ENCODE assay signal across 8 cellular contexts in genomic region chr1:101025283-101025679, GRCh38. TPM values are rescaled to one million over a fixed set of nuclear protein-coding genes. Genes with fewer than 3 reads are reported as not detected.
DNase-seq lines count a peak whose midpoint lies in the region; ATAC-seq, FAIRE-seq and TF ChIP-seq lines count a peak whose summit lies in the region.

No MANE protein-coding gene starts in this region.

- peak overlapping the region; percentile 64; the same call in 1 of the 3 replicates for H2BK15ac ChIP-seq in IMR-90 (ENCODE audit: low read depth, low read length)

- H3K4me1 ChIP-seq in DOHH2 (ENCODE audit: control insufficient read depth, low read length) (peaks cover 40% of the 10 kb centered on the region), IMR-90 (ENCODE audit: control insufficient read depth, insufficient read depth, low read length) (0 out of 2 replicates have a peak, but pooled peaks cover 2% of the 10 kb centered on the region), pancreas (peaks cover 0 to 14% (median 8%) of the 10 kb centered on the region in 3 donors)

- H4K91ac ChIP-seq in IMR-90 (ENCODE audit: insufficient read depth, low read depth, low read length): peak overlapping the region; percentile 7

- H4K20me1 ChIP-seq in DOHH2 (ENCODE audit: control insufficient read depth, insufficient read depth, low read depth, low read length) (no peaks in the 10 kb centered on the region), IMR-90 (ENCODE audit: insufficient read depth, low read length) (no peaks in the 10 kb centered on the region)

- no peaks in the 10 kb centered on the region for H3F3A ChIP-seq in DOHH2 (ENCODE audit: control insufficient read depth, insufficient read depth)

- peak overlapping the region; percentile 96 for H3K23ac ChIP-seq in IMR-90 (ENCODE audit: low read depth, low read length)

- peak overlapping the region; percentile 64 for H2BK5ac ChIP-seq in IMR-90 (ENCODE audit: low read depth, low read length, poor library complexity, severe bottlenecking)

- H3K4me3 ChIP-seq in DOHH2 (ENCODE audit: low read length) (peak overlapping the region; percentile 84), IMR-90 (ENCODE audit: insufficient read depth, low read depth, low read length) (peak overlapping the region; percentile 82), pancreas (peak overlapping the region; percentile 35 to 79 (median 57))

- dilution Hi-C loops in IMR-90 (cut with HindIII; ENCODE audit: low sequenced_read_pairs, unreplicated experiment): no loop called here

- peak overlapping the region; percentile 88 for H4K5ac ChIP-seq in IMR-90 (ENCODE audit: low read depth, low read length)

- peak overlapping the region; percentile 26; the same call in 1 of the 2 replicates for H3K18ac ChIP-seq in IMR-90 (ENCODE audit: low read depth, low read length)

- peak overlapping the region; percentile 79 for H2BK120ac ChIP-seq in IMR-90 (ENCODE audit: low read depth, low read length)

- H3K56ac ChIP-seq in IMR-90 (ENCODE audit: extremely low read depth, insufficient read depth, low read length): peak overlapping the region; percentile 85

- WGBS in IMR-90 (ENCODE audit: extremely low coverage in 2 of 2, insufficient read length in 1 of 2), 2 experiments: no CpG with 5 or more reads among the region's 9 CpGs
- WGBS in pancreas, 2 donors: 0 to 1% methylated on average over 9 of the region's 9 CpGs

- H3K4me2 ChIP-seq in DOHH2 (ENCODE audit: low read length) (peak overlapping the region; percentile 77), IMR-90 (ENCODE audit: low read depth, low read length) (peak overlapping the region; percentile 90)

- DNase-seq in IMR-90 (peak; percentile 32), activated T-cell treated with anti-CD3 and anti-CD28 coated beads for 24 hours (ENCODE audit: low read depth) (peak; percentile 20), germinal center (ENCODE audit: low spot score) (peak; percentile 3), pancreas (peak in 1 of 6 donors; percentile 4), ureter (ENCODE audit: low spot score) (no peak), HT-29 (ENCODE audit: low spot score) (no peak)

- H2AK9ac ChIP-seq in IMR-90 (replicated peaks; ENCODE audit: low read depth, low read length, poor library complexity): peak overlapping the region; percentile 1

- CTCF ChIA-PET in IMR-90 (lab: Yijun Ruan, JAX): no interaction called here

- H2AFZ ChIP-seq in IMR-90 (replicated peaks; ENCODE audit: low read length, poor library complexity): peak overlapping the region; percentile 97

- peak overlapping the region; percentile 94 for H3K4ac ChIP-seq in IMR-90 (ENCODE audit: low read depth, low read length)

- no peak overlapping the region for H2BK20ac ChIP-seq in IMR-90 (ENCODE audit: low read depth, low read length)

- no peaks in the 10 kb centered on the region for H3K9me2 ChIP-seq in DOHH2 (replicated peaks; ENCODE audit: control insufficient read depth, low read length)

- no peaks in the 10 kb centered on the region for H3K27me3 ChIP-seq in DOHH2 (ENCODE audit: control insufficient read depth, low read length)
- no peaks in the 10 kb centered on the region for H3K27me3 ChIP-seq in IMR-90 (ENCODE audit: control insufficient read depth, insufficient read depth, low read length)
- H3K27me3 ChIP-seq in pancreas: no peaks in the 10 kb centered on the region

- peaks cover 17 to 45% of the 10 kb centered on the region in 2 experiments; a peak in 3 of 4 replicates for H3K79me1 ChIP-seq in IMR-90 (ENCODE audit: low read depth in 1 of 2, low read length in 2 of 2)

- H3K79me2 ChIP-seq in DOHH2 (ENCODE audit: control insufficient read depth, low read length): peaks cover 71% of the 10 kb centered on the region

- in situ Hi-C loops in IMR-90 (cut with MboI; ENCODE audit: low sequenced_read_pairs): loop anchor here (25.0 kb wide), 1 partner anchor 212 kb away; the partner anchor contains the start of gene S1PR1

- peak overlapping the region; percentile 98 for H3K14ac ChIP-seq in IMR-90 (replicated peaks; ENCODE audit: low read depth, low read length)

- intact Hi-C loops in IMR-90 (cut with micrococcal nuclease) (loop anchor here (1.0 kb wide), 1 partner anchor 213 kb away; no protein-coding TSS in a partner anchor), pancreas (cut with DNase I) (no loop called here)

- no peak for TF ChIP-seq RAD21 in IMR-90 (IDR thresholded peaks at IDR 0.05; ENCODE audit: low read length)

- BruUV-seq in IMR-90 (replicated peaks; lab: Mats Ljungman, UMichigan): TSS peak; percentile 65

- peak overlapping the region; percentile 87 to 90 for H4K8ac ChIP-seq in IMR-90 (ENCODE audit: low read depth in 2 of 2, low read length in 2 of 2)

- H3K27ac ChIP-seq in DOHH2 (ENCODE audit: low read depth, low read length) (peak overlapping the region; percentile 10; the same call in 1 of the 2 replicates), IMR-90 (ENCODE audit: insufficient read depth, low read length) (peak overlapping the region; percentile 71), pancreas (peak overlapping the region; percentile 6 to 76 (median 61))

- peak overlapping the region; percentile 91; the same call in 1 of the 2 replicates for H2AK5ac ChIP-seq in IMR-90 (ENCODE audit: low read depth, low read length)

- TF ChIP-seq POLR2A in IMR-90 (IDR thresholded peaks at IDR 0.05; ENCODE audit: low read depth, low read length): no peak

- no peaks in the 10 kb centered on the region; the same call in 1 of the 2 replicates for H3K9me1 ChIP-seq in IMR-90 (ENCODE audit: insufficient read depth, low read length)

- FAIRE-seq in pancreas (lab: Jason Lieb, UNC): no peak

- POLR2A ChIA-PET in IMR-90 (lab: Charles Lee; ENCODE audit: unreplicated experiment): no interaction called here

- H3K36me3 ChIP-seq in DOHH2 (ENCODE audit: control insufficient read depth, low read length): peaks cover 64% of the 10 kb centered on the region
- no peaks in the 10 kb centered on the region for H3K36me3 ChIP-seq in IMR-90 (ENCODE audit: control insufficient read depth, insufficient read depth, low read length)
- H3K36me3 ChIP-seq in pancreas: peaks cover 0 to 3% (median 0%) of the 10 kb centered on the region in 3 donors

- TF ChIP-seq CTCF in DOHH2 (IDR thresholded peaks at IDR 0.05; ENCODE audit: low read depth, low read length, poor library complexity, severe bottlenecking): no peak
- TF ChIP-seq CTCF in IMR-90 (conservative IDR thresholded peaks at IDR 0.05; ENCODE audit: low read depth, low read length): no peak
- no peak for TF ChIP-seq CTCF in pancreas (IDR thresholded peaks at IDR 0.05)

- peak; percentile 19 for ATAC-seq in GM21619 (IDR thresholded peaks at IDR 0.05; ENCODE audit: unreplicated experiment)
- peak; percentile 41 for ATAC-seq in IMR-90 (ENCODE audit: low read depth)
- ATAC-seq in pancreas: peak; percentile 37 to 68 (median 55)

- peak overlapping the region; percentile 94 for H3K9ac ChIP-seq in IMR-90 (ENCODE audit: low read depth, low read length)

- no peaks in the 10 kb centered on the region for H3K9me3 ChIP-seq in DOHH2 (ENCODE audit: control insufficient read depth, insufficient read depth, low read length)
- no peaks in the 10 kb centered on the region for H3K9me3 ChIP-seq in IMR-90 (ENCODE audit: control insufficient read depth, insufficient read depth, low read length)
- no peaks in the 10 kb centered on the region for H3K9me3 ChIP-seq in pancreas

TF ChIP-seq in IMR-90, 13 proteins besides CTCF, POLR2A, EP300 and RAD21:
- TF ChIP-seq NFE2L2 (IDR thresholded peaks at IDR 0.05; ENCODE audit: low read depth, low read length) (no peak), MAFK (IDR thresholded peaks at IDR 0.05; ENCODE audit: low read depth, low read length) (no peak), BHLHE40 (IDR thresholded peaks at IDR 0.05; ENCODE audit: low read depth, low read length) (no peak), RFX5 (IDR thresholded peaks at IDR 0.05; ENCODE audit: low read depth, low read length) (no peak), CHD1 (IDR thresholded peaks at IDR 0.05; ENCODE audit: low read depth, low read length) (no peak)
- TF ChIP-seq, protein P1, sequence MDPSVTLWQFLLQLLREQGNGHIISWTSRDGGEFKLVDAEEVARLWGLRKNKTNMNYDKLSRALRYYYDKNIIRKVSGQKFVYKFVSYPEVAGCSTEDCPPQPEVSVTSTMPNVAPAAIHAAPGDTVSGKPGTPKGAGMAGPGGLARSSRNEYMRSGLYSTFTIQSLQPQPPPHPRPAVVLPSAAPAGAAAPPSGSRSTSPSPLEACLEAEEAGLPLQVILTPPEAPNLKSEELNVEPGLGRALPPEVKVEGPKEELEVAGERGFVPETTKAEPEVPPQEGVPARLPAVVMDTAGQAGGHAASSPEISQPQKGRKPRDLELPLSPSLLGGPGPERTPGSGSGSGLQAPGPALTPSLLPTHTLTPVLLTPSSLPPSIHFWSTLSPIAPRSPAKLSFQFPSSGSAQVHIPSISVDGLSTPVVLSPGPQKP (IDR thresholded peaks at IDR 0.05; ENCODE audit: borderline replicate concordance, low read depth, low read length): no peak

RNA-seq across cellular contexts. Expression of gene DPH5, which starts 0.3 kb away (rescaled TPM):
- total RNA-seq in IMR-90 (2012; rRNA removed) (32.3 and 45.5 TPM in 2 replicates), pancreas (10 to 100 TPM; 17.5 to 28.6 (median 22.4) TPM), ureter (31.7 TPM)
- polyA plus RNA-seq in IMR-90 (2012; rRNA removed) (34.9 and 42.0 TPM in 2 replicates), pancreas (10 to 100 TPM; 22.9 to 29.5 TPM)
- 9.5 and 24.6 TPM in 2 replicates for polyA plus RNA-seq in IMR-90 (2012; cell fraction: cytosol; rRNA removed)
- 3.5 and 26.4 TPM in 2 replicates for polyA plus RNA-seq in IMR-90 (2012; cell fraction: nucleus; rRNA removed; ENCODE audit: low replicate concordance)
- total RNA-seq in HT-29 (2014; rRNA removed; shearing (Covaris generic)): 9.5 and 9.9 TPM in 2 replicates

Comparison
In these comparisons a context has a peak if more than half of its experiments do, and no peak if none do; other contexts are left out.
1. H3K27ac ChIP-seq: peak in every context shown above with its lines; median percentile 71 in IMR-90; 61 in pancreas; 10 in DOHH2.
2. DNase-seq: peak in IMR-90 (single experiment), activated T-cell treated with anti-CD3 and anti-CD28 coated beads for 24 hours (single experiment) and germinal center (single experiment); none in ureter (single experiment) and HT-29 (single experiment).
3. Peak in every context shown above with its lines, with median percentiles within 50 percentile points of each other: H3K4me3 ChIP-seq and ATAC-seq.